ENCODE assay signal across 1 cellular context in the genomic region with DNA sequence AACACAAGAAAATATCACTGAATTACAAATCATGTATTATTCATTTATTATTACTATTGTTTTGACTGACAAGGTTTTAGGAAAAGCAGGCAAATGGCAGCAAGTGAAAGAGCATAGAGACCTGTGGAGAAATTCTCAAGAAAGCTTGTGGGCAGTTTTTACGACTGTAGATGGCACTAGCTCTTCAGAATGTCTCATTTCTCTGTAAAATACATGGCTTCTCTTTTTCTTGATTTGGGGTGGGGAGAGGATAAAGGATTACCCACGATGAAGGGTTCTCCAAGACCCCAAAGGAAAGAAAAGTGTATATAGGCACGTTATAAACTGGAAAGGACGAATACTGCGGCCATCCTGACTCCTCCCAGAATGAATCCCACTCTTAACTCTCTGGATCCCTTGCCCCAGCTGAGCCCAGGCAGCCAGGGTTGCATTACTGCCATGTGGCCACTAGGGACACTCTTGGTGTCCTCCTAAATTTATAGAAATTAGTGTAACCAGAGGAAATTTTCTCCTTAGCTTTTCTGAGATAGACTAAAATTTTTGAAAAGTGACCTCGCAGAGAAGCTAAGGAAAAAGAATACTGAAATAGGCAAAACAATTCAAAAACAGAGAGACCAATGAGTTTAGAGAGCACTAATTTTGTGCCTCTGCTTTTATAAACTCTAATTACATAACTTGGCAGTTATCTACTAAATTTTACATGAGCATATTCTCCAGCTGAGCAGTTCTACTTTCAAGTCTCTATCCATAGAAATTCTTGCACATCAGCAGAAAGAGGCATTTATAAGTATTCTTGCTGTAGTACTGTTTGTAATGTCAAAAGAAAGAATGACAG.
TF ChIP-seq lines count a peak whose summit lies in the region.

No MANE protein-coding gene starts in this region.

TF ChIP-seq in GM23338, 12 proteins besides CTCF, POLR2A, EP300 and RAD21 (continued from another document):
- TF ChIP-seq, protein P1, sequence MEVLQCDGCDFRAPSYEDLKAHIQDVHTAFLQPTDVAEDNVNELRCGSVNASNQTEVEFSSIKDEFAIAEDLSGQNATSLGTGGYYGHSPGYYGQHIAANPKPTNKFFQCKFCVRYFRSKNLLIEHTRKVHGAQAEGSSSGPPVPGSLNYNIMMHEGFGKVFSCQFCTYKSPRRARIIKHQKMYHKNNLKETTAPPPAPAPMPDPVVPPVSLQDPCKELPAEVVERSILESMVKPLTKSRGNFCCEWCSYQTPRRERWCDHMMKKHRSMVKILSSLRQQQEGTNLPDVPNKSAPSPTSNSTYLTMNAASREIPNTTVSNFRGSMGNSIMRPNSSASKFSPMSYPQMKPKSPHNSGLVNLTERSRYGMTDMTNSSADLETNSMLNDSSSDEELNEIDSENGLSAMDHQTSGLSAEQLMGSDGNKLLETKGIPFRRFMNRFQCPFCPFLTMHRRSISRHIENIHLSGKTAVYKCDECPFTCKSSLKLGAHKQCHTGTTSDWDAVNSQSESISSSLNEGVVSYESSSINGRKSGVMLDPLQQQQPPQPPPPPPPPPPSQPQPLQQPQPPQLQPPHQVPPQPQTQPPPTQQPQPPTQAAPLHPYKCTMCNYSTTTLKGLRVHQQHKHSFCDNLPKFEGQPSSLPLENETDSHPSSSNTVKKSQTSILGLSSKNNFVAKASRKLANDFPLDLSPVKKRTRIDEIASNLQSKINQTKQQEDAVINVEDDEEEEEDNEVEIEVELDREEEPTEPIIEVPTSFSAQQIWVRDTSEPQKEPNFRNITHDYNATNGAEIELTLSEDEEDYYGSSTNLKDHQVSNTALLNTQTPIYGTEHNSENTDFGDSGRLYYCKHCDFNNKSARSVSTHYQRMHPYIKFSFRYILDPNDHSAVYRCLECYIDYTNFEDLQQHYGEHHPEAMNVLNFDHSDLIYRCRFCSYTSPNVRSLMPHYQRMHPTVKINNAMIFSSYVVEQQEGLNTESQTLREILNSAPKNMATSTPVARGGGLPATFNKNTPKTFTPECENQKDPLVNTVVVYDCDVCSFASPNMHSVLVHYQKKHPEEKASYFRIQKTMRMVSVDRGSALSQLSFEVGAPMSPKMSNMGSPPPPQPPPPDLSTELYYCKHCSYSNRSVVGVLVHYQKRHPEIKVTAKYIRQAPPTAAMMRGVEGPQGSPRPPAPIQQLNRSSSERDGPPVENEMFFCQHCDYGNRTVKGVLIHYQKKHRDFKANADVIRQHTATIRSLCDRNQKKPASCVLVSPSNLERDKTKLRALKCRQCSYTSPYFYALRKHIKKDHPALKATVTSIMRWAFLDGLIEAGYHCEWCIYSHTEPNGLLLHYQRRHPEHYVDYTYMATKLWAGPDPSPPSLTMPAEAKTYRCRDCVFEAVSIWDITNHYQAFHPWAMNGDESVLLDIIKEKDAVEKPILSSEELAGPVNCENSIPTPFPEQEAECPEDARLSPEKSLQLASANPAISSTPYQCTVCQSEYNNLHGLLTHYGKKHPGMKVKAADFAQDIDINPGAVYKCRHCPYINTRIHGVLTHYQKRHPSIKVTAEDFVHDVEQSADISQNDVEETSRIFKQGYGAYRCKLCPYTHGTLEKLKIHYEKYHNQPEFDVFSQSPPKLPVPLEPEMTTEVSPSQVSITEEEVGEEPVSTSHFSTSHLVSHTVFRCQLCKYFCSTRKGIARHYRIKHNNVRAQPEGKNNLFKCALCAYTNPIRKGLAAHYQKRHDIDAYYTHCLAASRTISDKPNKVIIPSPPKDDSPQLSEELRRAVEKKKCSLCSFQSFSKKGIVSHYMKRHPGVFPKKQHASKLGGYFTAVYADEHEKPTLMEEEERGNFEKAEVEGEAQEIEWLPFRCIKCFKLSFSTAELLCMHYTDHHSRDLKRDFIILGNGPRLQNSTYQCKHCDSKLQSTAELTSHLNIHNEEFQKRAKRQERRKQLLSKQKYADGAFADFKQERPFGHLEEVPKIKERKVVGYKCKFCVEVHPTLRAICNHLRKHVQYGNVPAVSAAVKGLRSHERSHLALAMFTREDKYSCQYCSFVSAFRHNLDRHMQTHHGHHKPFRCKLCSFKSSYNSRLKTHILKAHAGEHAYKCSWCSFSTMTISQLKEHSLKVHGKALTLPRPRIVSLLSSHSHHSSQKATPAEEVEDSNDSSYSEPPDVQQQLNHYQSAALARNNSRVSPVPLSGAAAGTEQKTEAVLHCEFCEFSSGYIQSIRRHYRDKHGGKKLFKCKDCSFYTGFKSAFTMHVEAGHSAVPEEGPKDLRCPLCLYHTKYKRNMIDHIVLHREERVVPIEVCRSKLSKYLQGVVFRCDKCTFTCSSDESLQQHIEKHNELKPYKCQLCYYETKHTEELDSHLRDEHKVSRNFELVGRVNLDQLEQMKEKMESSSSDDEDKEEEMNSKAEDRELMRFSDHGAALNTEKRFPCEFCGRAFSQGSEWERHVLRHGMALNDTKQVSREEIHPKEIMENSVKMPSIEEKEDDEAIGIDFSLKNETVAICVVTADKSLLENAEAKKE (CRISPR knock-in tag; IDR thresholded peaks at IDR 0.05) = no peak
- TF ChIP-seq, protein P2, sequence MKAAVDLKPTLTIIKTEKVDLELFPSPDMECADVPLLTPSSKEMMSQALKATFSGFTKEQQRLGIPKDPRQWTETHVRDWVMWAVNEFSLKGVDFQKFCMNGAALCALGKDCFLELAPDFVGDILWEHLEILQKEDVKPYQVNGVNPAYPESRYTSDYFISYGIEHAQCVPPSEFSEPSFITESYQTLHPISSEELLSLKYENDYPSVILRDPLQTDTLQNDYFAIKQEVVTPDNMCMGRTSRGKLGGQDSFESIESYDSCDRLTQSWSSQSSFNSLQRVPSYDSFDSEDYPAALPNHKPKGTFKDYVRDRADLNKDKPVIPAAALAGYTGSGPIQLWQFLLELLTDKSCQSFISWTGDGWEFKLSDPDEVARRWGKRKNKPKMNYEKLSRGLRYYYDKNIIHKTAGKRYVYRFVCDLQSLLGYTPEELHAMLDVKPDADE (IDR thresholded peaks at IDR 0.05) = no peak
- TF ChIP-seq JUNB (IDR thresholded peaks at IDR 0.05; ENCODE audit: unreplicated experiment) = no peak
- no peak for TF ChIP-seq REST (IDR thresholded peaks at IDR 0.05; ENCODE audit: unreplicated experiment)
- no peak for TF ChIP-seq POLR2AphosphoS5 (IDR thresholded peaks at IDR 0.05; ENCODE audit: low read depth)
- TF ChIP-seq CREB1 (CRISPR knock-in tag; IDR thresholded peaks at IDR 0.05; ENCODE audit: low read depth) = no peak
- no peak for TF ChIP-seq EZH2 (IDR thresholded peaks at IDR 0.05; ENCODE audit: low read depth, unreplicated experiment)
